In genomic region chr19:33521480-33522370, GRCh38 we compare ENCODE assay signal across 8 cellular contexts. TPM values are rescaled to one million over a fixed set of nuclear protein-coding genes. Genes with fewer than 3 reads are reported as not detected.
DNase-seq lines count a peak whose midpoint lies in the region; ATAC-seq and TF ChIP-seq lines count a peak whose summit lies in the region.

PEPD (minus strand) TSS chr19:33521791; CDS start chr19:33521760, 31 bp downstream.

- H3K4me1 Mint-ChIP-seq in endothelial cell (ENCODE audit: unreplicated experiment), result peaks cover 12% of the 10 kb centered on the region

- H3K9me3 ChIP-seq in NT2/D1 (ENCODE audit: insufficient read depth, low read length), result no peaks in the 10 kb centered on the region

- no peaks in the 10 kb centered on the region for H3K36me3 ChIP-seq in NT2/D1 (ENCODE audit: insufficient read depth, insufficient read length, low read length)

- peaks cover 11% of the 10 kb centered on the region for H3K27me3 Mint-ChIP-seq in endothelial cell (ENCODE audit: unreplicated experiment)

- peaks cover 3% of the 10 kb centered on the region for H3K36me3 Mint-ChIP-seq in endothelial cell (ENCODE audit: low read depth, unreplicated experiment)

- peak within 1 kb of the TSS; percentile 91 for H3K4me3 Mint-ChIP-seq in endothelial cell (ENCODE audit: unreplicated experiment)

- peak; percentile 85 for DNase-seq in CMK (ENCODE audit: low read depth)
- peak; percentile 82 for DNase-seq in HT1080 (ENCODE audit: low read depth)
- DNase-seq in NT2/D1 (ENCODE audit: low read depth, low spot score), result peak; percentile 86
- peak; percentile 61 for DNase-seq in activated CD8-positive, alpha-beta memory T cell treated with anti-CD3 and anti-CD28 coated beads, Interleukin-2, amount 50 U/mL, for 24 hours (ENCODE audit: extremely low read depth)
- peak; percentile 85 for DNase-seq in endothelial cell (ENCODE audit: low spot score)
- peak; percentile 90 for DNase-seq in midbrain (lab: John Stamatoyannopoulos, UW)
- peak; percentile 75 to 83 for DNase-seq in stimulated activated CD8-positive, alpha-beta memory T cell treated with anti-CD3 and anti-CD28 coated beads, Interleukin-15, amount 100 ng/mL, for 48 hours (ENCODE audit: low read depth in 2 of 2)

- no peak for TF ChIP-seq CTCF in endothelial cell (IDR thresholded peaks at IDR 0.05; ENCODE audit: unreplicated experiment)

- peaks cover 2% of the 10 kb centered on the region for H3K4me1 ChIP-seq in NT2/D1 (ENCODE audit: insufficient read depth, insufficient read length)

- H3K4me3 ChIP-seq in NT2/D1 (ENCODE audit: insufficient read length, low read depth), result peak within 1 kb of the TSS; percentile 86

- peak; percentile 61 for ATAC-seq in GM19468 (IDR thresholded peaks at IDR 0.05; ENCODE audit: extremely low read depth, unreplicated experiment)

- no peaks in the 10 kb centered on the region for H3K27me3 ChIP-seq in NT2/D1 (ENCODE audit: insufficient read depth, insufficient read length)

- H3K27ac Mint-ChIP-seq in endothelial cell (ENCODE audit: unreplicated experiment), result peak within 1 kb of the TSS; percentile 50

- H3K9ac ChIP-seq in NT2/D1 (ENCODE audit: insufficient read length, low read depth), result peak within 1 kb of the TSS; percentile 82

- H3K9me3 Mint-ChIP-seq in endothelial cell (ENCODE audit: unreplicated experiment), result no peaks in the 10 kb centered on the region

RNA-seq across cellular contexts. Expression of gene PEPD, which starts in this region (rescaled TPM):
- total RNA-seq in HT1080 (2014; rRNA removed; shearing (Covaris generic)), result 79.9 and 90.9 TPM in 2 replicates
- polyA plus RNA-seq in HT1080 (2015; cell fraction: cytosol; rRNA removed), result 72.5 and 77.9 TPM in 2 replicates
- 68.0 and 71.9 TPM in 2 replicates for polyA plus RNA-seq in HT1080 (2015; cell fraction: nucleus; rRNA removed)
- 40.5 TPM for total RNA-seq in endothelial cell (ENCODE audit: unreplicated experiment)

Comparison
In these comparisons a context has a peak if more than half of its experiments do, and no peak if none do; other contexts are left out.
1. Peak in every context shown above with its lines: DNase-seq, ATAC-seq and H3K4me3 ChIP-seq.